Comparison of ENCODE assay signal across 2 cellular contexts in the genomic region with DNA sequence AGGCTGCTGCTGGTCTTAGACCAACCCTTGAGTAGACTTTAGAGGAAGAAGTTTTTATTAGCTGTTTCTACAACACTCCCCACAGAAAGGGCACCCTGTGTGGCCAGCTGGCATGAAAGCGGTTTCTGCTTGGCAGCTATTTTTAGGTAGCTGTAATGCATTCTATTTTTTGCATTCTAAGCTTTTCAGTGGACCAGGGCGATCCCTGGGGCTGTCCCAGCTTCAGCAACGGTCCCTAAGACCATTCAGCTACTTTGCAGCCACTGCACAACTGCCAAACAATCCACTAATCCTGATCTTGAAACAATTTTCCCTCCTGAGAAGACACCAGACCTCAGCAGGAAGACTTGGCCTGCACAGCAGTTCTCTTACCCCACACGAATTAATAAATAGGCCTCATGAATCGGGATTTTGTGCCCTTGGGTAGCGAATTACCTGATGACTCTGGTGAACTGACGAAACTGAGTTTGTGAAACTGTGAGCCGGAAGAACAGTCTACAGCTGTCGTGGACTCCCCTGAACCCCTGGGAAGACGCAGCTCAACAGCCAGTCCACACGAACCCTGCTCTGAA.
TF ChIP-seq lines count a peak whose summit lies in the region.

No MANE protein-coding gene starts in this region.

TF ChIP-seq in liver, 16 proteins besides CTCF, POLR2A, EP300 and RAD21:
- TF ChIP-seq FOXA2 (IDR thresholded peaks at IDR 0.05) (no peak), GABPA (IDR thresholded peaks at IDR 0.05 in 1 of 2, conservative IDR thresholded peaks at IDR 0.05 in 1 of 2) (no peak), RXRA (IDR thresholded peaks at IDR 0.05) (no peak), FOXA1 (IDR thresholded peaks at IDR 0.05) (no peak), SP1 (IDR thresholded peaks at IDR 0.05) (peak; percentile 6)

TF ChIP-seq in HepG2, 621 proteins besides CTCF, POLR2A, EP300 and RAD21:
- TF ChIP-seq, protein P1, sequence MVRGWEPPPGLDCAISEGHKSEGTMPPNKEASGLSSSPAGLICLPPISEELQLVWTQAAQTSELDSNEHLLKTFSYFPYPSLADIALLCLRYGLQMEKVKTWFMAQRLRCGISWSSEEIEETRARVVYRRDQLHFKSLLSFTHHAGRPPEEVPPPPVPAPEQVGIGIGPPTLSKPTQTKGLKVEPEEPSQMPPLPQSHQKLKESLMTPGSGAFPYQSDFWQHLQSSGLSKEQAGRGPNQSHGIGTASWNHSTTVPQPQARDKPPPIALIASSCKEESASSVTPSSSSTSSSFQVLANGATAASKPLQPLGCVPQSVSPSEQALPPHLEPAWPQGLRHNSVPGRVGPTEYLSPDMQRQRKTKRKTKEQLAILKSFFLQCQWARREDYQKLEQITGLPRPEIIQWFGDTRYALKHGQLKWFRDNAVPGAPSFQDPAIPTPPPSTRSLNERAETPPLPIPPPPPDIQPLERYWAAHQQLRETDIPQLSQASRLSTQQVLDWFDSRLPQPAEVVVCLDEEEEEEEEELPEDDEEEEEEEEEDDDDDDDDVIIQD (CRISPR knock-in tag; IDR thresholded peaks at IDR 0.05; ENCODE audit: low read depth) = no peak
- TF ChIP-seq ARHGAP35 (CRISPR knock-in tag; IDR thresholded peaks at IDR 0.05; ENCODE audit: borderline replicate concordance) (no peak), SALL2 (CRISPR knock-in tag; IDR thresholded peaks at IDR 0.05) (no peak), NCOR1 (IDR thresholded peaks at IDR 0.05; ENCODE audit: borderline replicate concordance, low read length) (no peak), ZC3H4 (CRISPR knock-in tag; IDR thresholded peaks at IDR 0.05; ENCODE audit: borderline replicate concordance) (no peak), ZNF451 (CRISPR knock-in tag; IDR thresholded peaks at IDR 0.05) (no peak), NONO (IDR thresholded peaks at IDR 0.05) (no peak), NONO (CRISPR knock-in tag; conservative IDR thresholded peaks at IDR 0.05) (no peak), ZNF256 (CRISPR knock-in tag; conservative IDR thresholded peaks at IDR 0.05) (no peak), ZNF746 (CRISPR knock-in tag; IDR thresholded peaks at IDR 0.05) (no peak), HMG20A (CRISPR knock-in tag; IDR thresholded peaks at IDR 0.05; ENCODE audit: borderline replicate concordance) (no peak)
- TF ChIP-seq, protein P2, sequence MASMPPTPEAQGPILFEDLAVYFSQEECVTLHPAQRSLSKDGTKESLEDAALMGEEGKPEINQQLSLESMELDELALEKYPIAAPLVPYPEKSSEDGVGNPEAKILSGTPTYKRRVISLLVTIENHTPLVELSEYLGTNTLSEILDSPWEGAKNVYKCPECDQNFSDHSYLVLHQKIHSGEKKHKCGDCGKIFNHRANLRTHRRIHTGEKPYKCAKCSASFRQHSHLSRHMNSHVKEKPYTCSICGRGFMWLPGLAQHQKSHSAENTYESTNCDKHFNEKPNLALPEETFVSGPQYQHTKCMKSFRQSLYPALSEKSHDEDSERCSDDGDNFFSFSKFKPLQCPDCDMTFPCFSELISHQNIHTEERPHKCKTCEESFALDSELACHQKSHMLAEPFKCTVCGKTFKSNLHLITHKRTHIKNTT (CRISPR knock-in tag; IDR thresholded peaks at IDR 0.05) = no peak
- TF ChIP-seq, protein P3, sequence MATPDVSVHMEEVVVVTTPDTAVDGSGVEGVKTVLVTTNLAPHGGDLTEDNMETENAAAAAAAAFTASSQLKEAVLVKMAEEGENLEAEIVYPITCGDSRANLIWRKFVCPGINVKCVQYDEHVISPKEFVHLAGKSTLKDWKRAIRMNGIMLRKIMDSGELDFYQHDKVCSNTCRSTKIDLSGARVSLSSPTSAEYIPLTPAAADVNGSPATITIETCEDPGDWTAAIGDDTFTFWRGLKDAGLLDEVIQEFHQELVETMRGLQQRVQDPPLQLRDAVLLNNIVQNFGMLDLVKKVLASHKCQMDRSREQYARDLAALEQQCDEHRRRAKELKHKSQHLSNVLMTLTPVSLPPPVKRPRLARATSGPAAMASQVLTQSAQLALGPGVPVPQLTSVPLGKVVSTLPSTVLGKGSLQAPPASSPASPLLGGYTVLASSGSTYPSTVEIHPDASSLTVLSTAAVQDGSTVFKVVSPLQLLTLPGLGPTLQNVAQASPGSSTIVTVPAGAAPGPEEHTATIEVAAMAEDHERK (CRISPR knock-in tag; IDR thresholded peaks at IDR 0.05; ENCODE audit: low read depth) = no peak
- TF ChIP-seq, protein P4, sequence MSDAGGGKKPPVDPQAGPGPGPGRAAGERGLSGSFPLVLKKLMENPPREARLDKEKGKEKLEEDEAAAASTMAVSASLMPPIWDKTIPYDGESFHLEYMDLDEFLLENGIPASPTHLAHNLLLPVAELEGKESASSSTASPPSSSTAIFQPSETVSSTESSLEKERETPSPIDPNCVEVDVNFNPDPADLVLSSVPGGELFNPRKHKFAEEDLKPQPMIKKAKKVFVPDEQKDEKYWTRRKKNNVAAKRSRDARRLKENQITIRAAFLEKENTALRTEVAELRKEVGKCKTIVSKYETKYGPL (CRISPR knock-in tag; IDR thresholded peaks at IDR 0.05) = no peak
